Comparison of ENCODE assay signal across 11 cellular contexts in the genomic region with DNA sequence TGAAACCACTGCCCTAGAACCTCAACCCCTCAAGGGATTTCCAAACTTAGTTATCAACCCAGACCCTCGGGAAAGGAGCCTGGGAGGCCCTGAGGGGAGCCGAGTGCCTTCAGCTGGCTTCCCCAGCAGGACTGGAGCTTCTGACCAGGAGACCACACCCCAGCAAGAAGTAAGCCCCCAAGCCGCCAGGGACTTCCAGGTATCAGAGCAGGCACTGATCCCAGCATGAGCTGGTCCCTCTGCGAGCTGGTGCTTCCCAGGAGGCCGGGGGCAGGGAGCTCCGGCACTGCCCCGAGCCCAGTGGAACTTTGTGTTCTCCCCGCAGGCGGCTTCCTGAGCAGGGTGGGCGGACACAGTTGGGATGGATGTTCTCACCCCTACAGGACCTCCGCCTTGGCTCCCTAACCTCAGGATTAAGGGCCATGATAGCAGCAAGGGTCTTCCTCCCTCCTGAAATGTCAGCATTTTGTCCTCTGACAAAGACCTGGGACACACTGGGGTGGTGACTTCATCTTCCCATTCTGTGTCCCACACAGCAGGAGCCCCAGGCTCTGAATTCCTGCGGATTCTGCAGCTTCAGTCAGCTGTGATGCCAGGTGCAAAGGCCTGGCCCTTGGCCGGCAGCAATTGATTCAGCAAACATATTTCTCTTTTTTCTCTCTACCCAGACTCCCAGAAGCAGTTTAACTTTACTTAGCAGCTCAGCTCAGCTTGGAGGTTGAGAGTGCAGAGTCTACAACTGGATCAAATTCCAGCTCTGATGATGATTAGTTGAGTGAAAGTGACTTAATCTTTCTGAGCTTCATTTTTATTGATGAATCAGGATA. TPM values are rescaled to one million over a fixed set of nuclear protein-coding genes. Genes with fewer than 3 reads are reported as not detected.
A peak's percentile ranks its signal among the peaks of the same experiment; 100 is the strongest.
DNase-seq lines count a peak whose midpoint lies in the region; ATAC-seq and TF ChIP-seq lines count a peak whose summit lies in the region.
"Had no signal": no experiment of that assay in that cellular context is flagged by ENCODE, and none has a peak within 500 bp of the region (broad histone marks: within the 10 kb centered on the region; RNA-seq: fewer than 3 reads in every experiment).

No MANE protein-coding gene starts in this region.

- CTCF ChIA-PET in HEK293 (lab: Yijun Ruan, JAX) (interaction anchor here (0.7 kb wide), 1 partner anchor 77 kb away, joined by 3 read pairs; no protein-coding TSS in a partner anchor), WTC11 (lab: Charles Lee) (interaction anchor here (1.0 to 4.5 kb wide), 4 partner anchors 25 to 261 kb away, joined by 3 to 52 read pairs (median 4); no protein-coding TSS in a partner anchor)

- DNase-seq in WTC11 (ENCODE audit: low spot score) (peak; percentile 46), iPS-NIHi7 (ENCODE audit: extremely low spot score) (peak; percentile 40), posterior vena cava (ENCODE audit: low spot score) (peak; percentile 71), thyroid gland (no peak), esophagus squamous epithelium (lab: John Stamatoyannopoulos, UW) (no peak)
- DNase-seq: activated naive CD4-positive, alpha-beta T cell treated with anti-CD3 and anti-CD28 coated beads, Interleukin-2, amount 10 ng/mL, durations not matched to agents 7 days and 5 days; NCI-H1105 treated with DMSO at 0.1 percent for 48 hours; NCI-H748 treated with DMSO at 0.1 percent for 48 hours had no signal

- ATAC-seq in WTC11 (peak; percentile 27), GM21786 (IDR thresholded peaks at IDR 0.05; ENCODE audit: unreplicated experiment) (no peak)

- no peak overlapping the region for H3K27ac Mint-ChIP-seq in WTC11
- H3K27ac Mint-ChIP-seq: activated naive CD4-positive, alpha-beta T cell treated with anti-CD3 and anti-CD28 coated beads, Interleukin-2, amount 10 ng/mL, durations not matched to agents 7 days and 5 days had no signal

- H3K4me1 Mint-ChIP-seq in WTC11, result peaks cover 17% of the 10 kb centered on the region

- H3K9me3 ChIP-seq in HEK293 (ENCODE audit: control insufficient read depth, insufficient read depth, low read depth, low read length) (no peaks in the 10 kb centered on the region), thyroid gland (no peaks in the 10 kb centered on the region), esophagus squamous epithelium (no peaks in the 10 kb centered on the region)
- H3K9me3 ChIP-seq: HAP-1 had no signal

- WGBS in thyroid gland, 2 donors, result 76 to 85% methylated on average over 8 to 11 of the region's 13 CpGs
- WGBS in esophagus squamous epithelium, 2 donors, result 54 to 75% methylated on average over 2 to 7 of the region's 13 CpGs

- H3K4me3 Mint-ChIP-seq in WTC11, result no peak overlapping the region
- H3K4me3 Mint-ChIP-seq: activated naive CD4-positive, alpha-beta T cell treated with anti-CD3 and anti-CD28 coated beads, Interleukin-2, amount 10 ng/mL, durations not matched to agents 7 days and 5 days had no signal

- H3K36me3 Mint-ChIP-seq in WTC11, result no peaks in the 10 kb centered on the region

- POLR2A ChIA-PET in HEK293 (lab: Yijun Ruan, JAX) (interaction anchor here (1.0 kb wide), 1 partner anchor 47 kb away, joined by 3 read pairs; the partner anchor contains the start of gene ZNF862), WTC11 (lab: Charles Lee) (no interaction called here)

- H3K27me3 ChIP-seq in thyroid gland (no peaks in the 10 kb centered on the region), esophagus squamous epithelium (no peaks in the 10 kb centered on the region)

- H3K27me3 Mint-ChIP-seq in WTC11 (ENCODE audit: low read depth), result no peaks in the 10 kb centered on the region
- H3K27me3 Mint-ChIP-seq: activated naive CD4-positive, alpha-beta T cell treated with anti-CD3 and anti-CD28 coated beads, Interleukin-2, amount 10 ng/mL, durations not matched to agents 7 days and 5 days had no signal

- H3K4me3 ChIP-seq in HEK293 (ENCODE audit: low read depth, low read length) (no peak overlapping the region), thyroid gland (replicated peaks in 1 of 3) (no peak overlapping the region), esophagus squamous epithelium (no peak overlapping the region)
- H3K4me3 ChIP-seq: HAP-1 had no signal

- no peak overlapping the region for H3K27ac ChIP-seq in HEK293 (ENCODE audit: extremely low read depth, low read depth, low read length)
- no peak overlapping the region for H3K27ac ChIP-seq in thyroid gland
- H3K27ac ChIP-seq in esophagus squamous epithelium, result no peak overlapping the region

- H3K36me3 ChIP-seq in HEK293 (ENCODE audit: control insufficient read depth in 2 of 2, insufficient read depth in 1 of 2, low read length in 2 of 2) (peaks cover 0 to 4% of the 10 kb centered on the region in 2 experiments; a peak in 1 of 3 replicates), thyroid gland (no peaks in the 10 kb centered on the region), esophagus squamous epithelium (no peaks in the 10 kb centered on the region)
- H3K36me3 ChIP-seq: HAP-1 had no signal

- H3K9me3 Mint-ChIP-seq in WTC11, result peaks cover 9% of the 10 kb centered on the region
- H3K9me3 Mint-ChIP-seq: activated naive CD4-positive, alpha-beta T cell treated with anti-CD3 and anti-CD28 coated beads, Interleukin-2, amount 10 ng/mL, durations not matched to agents 7 days and 5 days had no signal

- intact Hi-C loops in posterior vena cava (cut with DNase I), result loop anchor here in 1 of 2 donors (10.0 kb wide), 1 partner anchor 159 kb away; no protein-coding TSS in a partner anchor
- intact Hi-C loops in thyroid gland (cut with DNase I), result no loop called here
- intact Hi-C loops in esophagus squamous epithelium (cut with DNase I), result no loop called here

- no peak for TF ChIP-seq CTCF in HEK293 (tag by site-specific recombination; IDR thresholded peaks at IDR 0.05)
- TF ChIP-seq CTCF in WTC11 (IDR thresholded peaks at IDR 0.05), result no peak
- TF ChIP-seq CTCF in thyroid gland (IDR thresholded peaks at IDR 0.05), result no peak
- TF ChIP-seq CTCF in esophagus squamous epithelium (IDR thresholded peaks at IDR 0.05), result no peak

- TF ChIP-seq POLR2A in thyroid gland (IDR thresholded peaks at IDR 0.05), result no peak
- TF ChIP-seq POLR2A in esophagus squamous epithelium (IDR thresholded peaks at IDR 0.05), result no peak

- no peaks in the 10 kb centered on the region for H3K4me1 ChIP-seq in HEK293 (ENCODE audit: control insufficient read depth, insufficient read depth, low read length)
- H3K4me1 ChIP-seq in thyroid gland, result peaks cover 12 to 19% of the 10 kb centered on the region in 2 donors
- H3K4me1 ChIP-seq in esophagus squamous epithelium, result peaks cover 0 to 38% (median 7%) of the 10 kb centered on the region in 3 donors
- H3K4me1 ChIP-seq: HAP-1 had no signal

TF ChIP-seq in HEK293, 187 proteins besides CTCF, POLR2A, EP300 and RAD21:
- TF ChIP-seq RBAK (tag by site-specific recombination; IDR thresholded peaks at IDR 0.05) (no peak), ZIC2 (tag by site-specific recombination; IDR thresholded peaks at IDR 0.05) (peak; percentile 97)

TF ChIP-seq in WTC11, 78 proteins besides CTCF, POLR2A, EP300 and RAD21:
- peak; percentile 59 for TF ChIP-seq ZNF423 (CRISPR knock-in tag; IDR thresholded peaks at IDR 0.05)
- TF ChIP-seq IRF1 (CRISPR knock-in tag; IDR thresholded peaks at IDR 0.05), result no peak
- no peak for TF ChIP-seq GTF2I (CRISPR knock-in tag; conservative IDR thresholded peaks at IDR 0.05)
- TF ChIP-seq IRF2 (CRISPR knock-in tag; IDR thresholded peaks at IDR 0.05; ENCODE audit: borderline replicate concordance, low read depth), result no peak
- no peak for TF ChIP-seq ESRRA (CRISPR knock-in tag; IDR thresholded peaks at IDR 0.05; ENCODE audit: borderline replicate concordance)
- TF ChIP-seq NFATC4 (CRISPR knock-in tag; IDR thresholded peaks at IDR 0.05), result no peak

RNA-seq across cellular contexts. Expression of gene ATP6V0E2, which starts 11.6 kb away (rescaled TPM):
- total RNA-seq in WTC11 (2021), result 22.7 to 26.2 TPM (median 24.8 TPM) in 3 replicates
- 10 to 100 TPM; 13.0 to 13.2 TPM for total RNA-seq in posterior vena cava
- total RNA-seq in thyroid gland, result 100 to 1,000 TPM in 2 of 4 donors, 10 to 100 TPM in 2; 43.1 to 113 (median 78.9) TPM
- 10 to 100 TPM in 1 of 4 donors, 1 to 10 TPM in 3; 5.1 to 22.9 (median 8.2) TPM for total RNA-seq in esophagus squamous epithelium

RNA-seq across cellular contexts. Expression of gene ZNF862, which starts 47.2 kb away (rescaled TPM):
- total RNA-seq in WTC11 (2021), result 3.6 to 6.3 TPM (median 5.8 TPM) in 3 replicates
- 10 to 100 TPM; 12.6 to 14.2 TPM for total RNA-seq in posterior vena cava
- total RNA-seq in thyroid gland, result 10 to 100 TPM; 23.6 to 53.7 (median 39.3) TPM
- 10 to 100 TPM in 2 of 4 donors, 1 to 10 TPM in 2; 7.1 to 13.2 (median 9.9) TPM for total RNA-seq in esophagus squamous epithelium

Comparison
In these comparisons a context has a peak if more than half of its experiments do, and no peak if none do; other contexts are left out.
1. DNase-seq: peak in WTC11 (single experiment), iPS-NIHi7 (single experiment) and posterior vena cava (single experiment); none in thyroid gland (0 of 2) and esophagus squamous epithelium (single experiment).
2. Of the 8 proteins assayed by ChIP-seq in both HEK293 and WTC11: peak only in HEK293: none; only in WTC11: ZNF423; in both: none; in neither: 7.